Comparison of ENCODE assay signal across 3 cellular contexts in the genomic region with DNA sequence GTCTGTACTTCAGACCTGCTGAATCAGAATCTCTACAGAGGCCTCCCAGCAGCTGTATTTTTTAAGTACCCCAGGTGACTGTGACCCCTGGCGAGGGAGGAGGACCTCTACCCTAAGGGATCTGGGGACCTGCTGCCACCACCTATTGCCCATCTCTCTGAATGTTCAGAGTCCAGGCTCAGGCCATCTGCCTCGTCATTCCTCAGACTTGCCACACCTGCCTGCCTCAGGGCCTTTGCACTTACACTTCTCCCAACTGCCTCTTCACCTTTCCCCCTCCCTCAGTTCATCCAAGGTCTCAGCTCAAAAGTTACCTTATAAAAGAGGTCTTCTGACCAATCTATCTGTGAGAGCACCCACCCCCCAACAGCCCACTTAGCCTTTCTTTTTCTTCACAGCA.
TF ChIP-seq lines count a peak whose summit lies in the region.

No MANE protein-coding gene starts in this region.

TF ChIP-seq in HEK293, 187 proteins besides CTCF, POLR2A, EP300 and RAD21:
- peak; percentile 82 for TF ChIP-seq ZNF623 (tag by site-specific recombination; IDR thresholded peaks at IDR 0.05)
- TF ChIP-seq, protein P1, sequence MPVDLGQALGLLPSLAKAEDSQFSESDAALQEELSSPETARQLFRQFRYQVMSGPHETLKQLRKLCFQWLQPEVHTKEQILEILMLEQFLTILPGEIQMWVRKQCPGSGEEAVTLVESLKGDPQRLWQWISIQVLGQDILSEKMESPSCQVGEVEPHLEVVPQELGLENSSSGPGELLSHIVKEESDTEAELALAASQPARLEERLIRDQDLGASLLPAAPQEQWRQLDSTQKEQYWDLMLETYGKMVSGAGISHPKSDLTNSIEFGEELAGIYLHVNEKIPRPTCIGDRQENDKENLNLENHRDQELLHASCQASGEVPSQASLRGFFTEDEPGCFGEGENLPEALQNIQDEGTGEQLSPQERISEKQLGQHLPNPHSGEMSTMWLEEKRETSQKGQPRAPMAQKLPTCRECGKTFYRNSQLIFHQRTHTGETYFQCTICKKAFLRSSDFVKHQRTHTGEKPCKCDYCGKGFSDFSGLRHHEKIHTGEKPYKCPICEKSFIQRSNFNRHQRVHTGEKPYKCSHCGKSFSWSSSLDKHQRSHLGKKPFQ (tag by site-specific recombination; IDR thresholded peaks at IDR 0.05), result no peak
- no peak for TF ChIP-seq ZFP69B (tag by site-specific recombination; IDR thresholded peaks at IDR 0.05)
- TF ChIP-seq, protein P2, sequence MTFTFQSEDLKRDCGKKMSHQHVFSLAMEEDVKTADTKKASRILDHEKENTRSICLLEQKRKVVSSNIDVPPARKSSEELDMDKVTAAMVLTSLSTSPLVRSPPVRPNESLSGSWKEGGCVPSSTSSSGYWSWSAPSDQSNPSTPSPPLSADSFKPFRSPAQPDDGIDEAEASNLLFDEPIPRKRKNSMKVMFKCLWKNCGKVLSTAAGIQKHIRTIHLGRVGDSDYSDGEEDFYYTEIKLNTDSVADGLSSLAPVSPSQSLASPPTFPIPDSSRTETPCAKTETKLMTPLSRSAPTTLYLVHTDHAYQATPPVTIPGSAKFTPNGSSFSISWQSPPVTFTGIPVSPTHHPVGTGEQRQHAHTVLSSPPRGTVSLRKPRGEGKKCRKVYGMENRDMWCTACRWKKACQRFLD (tag by site-specific recombination; IDR thresholded peaks at IDR 0.05), result no peak
- no peak for TF ChIP-seq ZFP37 (tag by site-specific recombination; IDR thresholded peaks at IDR 0.05)
- TF ChIP-seq ZNF274 (IDR thresholded peaks at IDR 0.05; ENCODE audit: low read length), result no peak
- no peak for TF ChIP-seq ZNF274 (tag by site-specific recombination; IDR thresholded peaks at IDR 0.05; ENCODE audit: borderline replicate concordance)

TF ChIP-seq in K562, 482 proteins besides CTCF, POLR2A, EP300 and RAD21:
- peak; percentile 65 for TF ChIP-seq RBM25 (IDR thresholded peaks at IDR 0.05; ENCODE audit: low read depth, low read length, severe bottlenecking)
- TF ChIP-seq, protein P3, sequence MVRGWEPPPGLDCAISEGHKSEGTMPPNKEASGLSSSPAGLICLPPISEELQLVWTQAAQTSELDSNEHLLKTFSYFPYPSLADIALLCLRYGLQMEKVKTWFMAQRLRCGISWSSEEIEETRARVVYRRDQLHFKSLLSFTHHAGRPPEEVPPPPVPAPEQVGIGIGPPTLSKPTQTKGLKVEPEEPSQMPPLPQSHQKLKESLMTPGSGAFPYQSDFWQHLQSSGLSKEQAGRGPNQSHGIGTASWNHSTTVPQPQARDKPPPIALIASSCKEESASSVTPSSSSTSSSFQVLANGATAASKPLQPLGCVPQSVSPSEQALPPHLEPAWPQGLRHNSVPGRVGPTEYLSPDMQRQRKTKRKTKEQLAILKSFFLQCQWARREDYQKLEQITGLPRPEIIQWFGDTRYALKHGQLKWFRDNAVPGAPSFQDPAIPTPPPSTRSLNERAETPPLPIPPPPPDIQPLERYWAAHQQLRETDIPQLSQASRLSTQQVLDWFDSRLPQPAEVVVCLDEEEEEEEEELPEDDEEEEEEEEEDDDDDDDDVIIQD (CRISPR knock-in tag; IDR thresholded peaks at IDR 0.05), result no peak

TF ChIP-seq in SK-N-SH, 30 proteins besides CTCF, POLR2A, EP300 and RAD21:
- TF ChIP-seq FOXM1 (IDR thresholded peaks at IDR 0.05; ENCODE audit: low read depth), result no peak
- TF ChIP-seq FOXJ3 (CRISPR knock-in tag; IDR thresholded peaks at IDR 0.05), result no peak
- no peak for TF ChIP-seq ELF1 (IDR thresholded peaks at IDR 0.05)
- no peak for TF ChIP-seq CHD2 (IDR thresholded peaks at IDR 0.05; ENCODE audit: low read length, partially characterized antibody)
- TF ChIP-seq TEAD4 (IDR thresholded peaks at IDR 0.05; ENCODE audit: borderline replicate concordance, insufficient read depth), result no peak
- TF ChIP-seq TCF12 (IDR thresholded peaks at IDR 0.05), result no peak
- TF ChIP-seq RXRA (IDR thresholded peaks at IDR 0.05; ENCODE audit: borderline replicate concordance, low read depth), result no peak
